1 cellular context compared by ENCODE assay signal in genomic region chr1:42817440-42817767, GRCh38.
TF ChIP-seq lines count a peak whose summit lies in the region.

No MANE protein-coding gene starts in this region.

TF ChIP-seq in liver, 16 proteins besides CTCF, POLR2A, EP300 and RAD21 (continued from another document):
- TF ChIP-seq GABPA (IDR thresholded peaks at IDR 0.05 in 1 of 2, conservative IDR thresholded peaks at IDR 0.05 in 1 of 2) (no peak), EGR1 (IDR thresholded peaks at IDR 0.05; ENCODE audit: low read depth in 2 of 2) (no peak), HNF4A (conservative IDR thresholded peaks at IDR 0.05) (no peak), NR2F2 (IDR thresholded peaks at IDR 0.05) (no peak), ZBTB33 (IDR thresholded peaks at IDR 0.05) (no peak), ATF3 (IDR thresholded peaks at IDR 0.05) (no peak), FOXA1 (IDR thresholded peaks at IDR 0.05) (no peak), FOXA2 (IDR thresholded peaks at IDR 0.05) (no peak), YY1 (IDR thresholded peaks at IDR 0.05) (no peak), SP1 (IDR thresholded peaks at IDR 0.05) (no peak)
